Comparison of ENCODE assay signal across 14 cellular contexts in the genomic region with DNA sequence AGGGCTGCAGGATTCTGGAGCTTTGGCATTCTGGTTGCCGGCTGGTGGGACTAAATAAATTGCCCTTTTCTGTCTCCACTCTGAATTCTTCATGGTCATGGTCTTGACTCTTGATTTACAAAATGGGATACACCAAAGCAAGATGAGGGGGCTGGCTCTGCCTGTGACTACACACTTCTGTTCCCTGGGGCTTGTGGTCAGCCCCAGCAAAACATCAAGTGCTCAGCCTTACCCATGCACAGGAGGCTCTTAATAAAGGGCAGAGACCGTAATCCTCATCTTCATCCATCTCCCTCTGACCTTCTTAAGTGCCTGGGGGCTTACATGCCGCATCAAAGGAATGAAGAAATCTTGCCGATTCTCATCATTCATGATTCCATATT.
DNase-seq lines count a peak whose midpoint lies in the region; ATAC-seq and TF ChIP-seq lines count a peak whose summit lies in the region.
"Had no signal": no experiment of that assay in that cellular context is flagged by ENCODE, and none has a peak within 500 bp of the region (broad histone marks: within the 10 kb centered on the region; RNA-seq: fewer than 3 reads in every experiment).

No MANE protein-coding gene starts in this region.

- H3K9me3 ChIP-seq in RWPE2 (ENCODE audit: severe bottlenecking) (no peaks in the 10 kb centered on the region), smooth muscle cell (replicated peaks; ENCODE audit: low read depth) (no peaks in the 10 kb centered on the region)
- H3K9me3 ChIP-seq: HAP-1 had no signal

- H3K4me3 Mint-ChIP-seq in HFFc6 = no peak overlapping the region
- H3K4me3 Mint-ChIP-seq: CD4-positive, CD25-positive, alpha-beta regulatory T cell had no signal

- TF ChIP-seq CTCF in HFFc6 (IDR thresholded peaks at IDR 0.05) (no peak), RWPE2 (IDR thresholded peaks at IDR 0.05; ENCODE audit: poor library complexity, severe bottlenecking) (no peak), foreskin keratinocyte (conservative IDR thresholded peaks at IDR 0.05) (no peak), smooth muscle cell (IDR thresholded peaks at IDR 0.05; ENCODE audit: borderline replicate concordance, insufficient read depth, poor library complexity, severe bottlenecking) (no peak)

- H3K4me2 ChIP-seq in smooth muscle cell = peak overlapping the region; percentile 55
- H3K4me2 ChIP-seq: BLaER1 treated with 17β-estradiol and CSF1 and Interleukin-3, amounts not matched to agents 10 nM and 100 nM had no signal

- H3K36me3 Mint-ChIP-seq in HFFc6 (ENCODE audit: low read depth) = peaks cover 9% of the 10 kb centered on the region; the same call in 1 of the 2 replicates
- H3K36me3 Mint-ChIP-seq: CD4-positive, CD25-positive, alpha-beta regulatory T cell had no signal

- peaks cover 8% of the 10 kb centered on the region; the same call in 1 of the 2 replicates for H3K9me3 Mint-ChIP-seq in HFFc6

- H3K79me2 ChIP-seq in smooth muscle cell (ENCODE audit: low read depth) = no peaks in the 10 kb centered on the region

- DNase-seq in HFFc6 = no peak
- DNase-seq in RWPE2 (ENCODE audit: low spot score) = no peak
- no peak for DNase-seq in foreskin keratinocyte
- no peak for DNase-seq in smooth muscle cell (lab: John Stamatoyannopoulos, UW; ENCODE audit: unreplicated experiment)
- DNase-seq in activated CD4-positive, CD25-positive, alpha-beta regulatory T cell (lab: John Stamatoyannopoulos, UW) = no peak
- no peak for DNase-seq in NCI-H748 (lab: John Stamatoyannopoulos, UW; ENCODE audit: unreplicated experiment)
- DNase-seq in NCI-H82 treated with DMSO at 0.1 percent for 48 hours (lab: John Stamatoyannopoulos, UW; ENCODE audit: unreplicated experiment) = no peak
- DNase-seq: ACHN; CD4-positive, CD25-positive, alpha-beta regulatory T cell; DMS53; GF-D8 had no signal

- ATAC-seq in RWPE2 (ENCODE audit: low read depth) (no peak), foreskin keratinocyte (peak; percentile 2)
- ATAC-seq: HepG2 had no signal

- H3K27me3 ChIP-seq in RWPE2 (ENCODE audit: insufficient read depth, poor library complexity, severe bottlenecking) (no peaks in the 10 kb centered on the region), foreskin keratinocyte (no peaks in the 10 kb centered on the region), smooth muscle cell (ENCODE audit: low read depth) (no peaks in the 10 kb centered on the region)
- H3K27me3 ChIP-seq: BLaER1 treated with 17β-estradiol and CSF1 and Interleukin-3, amounts not matched to agents 10 nM and 100 nM had no signal

- H3F3A ChIP-seq in smooth muscle cell (ENCODE audit: low read depth) = peaks cover 2% of the 10 kb centered on the region

- peak overlapping the region; percentile 16 for H2AFZ ChIP-seq in smooth muscle cell (ENCODE audit: low read depth)

- H3K36me3 ChIP-seq in RWPE2 (ENCODE audit: low read depth) = no peaks in the 10 kb centered on the region
- no peaks in the 10 kb centered on the region for H3K36me3 ChIP-seq in smooth muscle cell (ENCODE audit: low read depth)
- H3K36me3 ChIP-seq: BLaER1 treated with 17β-estradiol and CSF1 and Interleukin-3, amounts not matched to agents 10 nM and 100 nM; HAP-1 had no signal

- H3K27ac Mint-ChIP-seq in HFFc6 = peak overlapping the region; percentile 46; the same call in 1 of the 2 replicates
- H3K27ac Mint-ChIP-seq: CD4-positive, CD25-positive, alpha-beta regulatory T cell had no signal

- no peaks in the 10 kb centered on the region for H4K20me1 ChIP-seq in smooth muscle cell (ENCODE audit: low read depth)
- H4K20me1 ChIP-seq: BLaER1 treated with 17β-estradiol and CSF1 and Interleukin-3, amounts not matched to agents 10 nM and 100 nM had no signal

- H3K27ac ChIP-seq in RWPE2 (ENCODE audit: poor library complexity, severe bottlenecking) = peak overlapping the region; percentile 61
- no peak overlapping the region for H3K27ac ChIP-seq in foreskin keratinocyte
- H3K27ac ChIP-seq in smooth muscle cell (ENCODE audit: low read depth) = peak overlapping the region; percentile 94
- H3K27ac ChIP-seq: BLaER1 treated with 17β-estradiol and CSF1 and Interleukin-3, amounts not matched to agents 10 nM and 100 nM had no signal

- WGBS in smooth muscle cell (ENCODE audit: low lambda C conversion rate) = 67% methylated on average over 4 of the region's 4 CpGs

- H3K4me3 ChIP-seq in RWPE2 (ENCODE audit: severe bottlenecking) (no peak overlapping the region), smooth muscle cell (no peak overlapping the region)
- H3K4me3 ChIP-seq: BLaER1 treated with 17β-estradiol and CSF1 and Interleukin-3, amounts not matched to agents 10 nM and 100 nM; HAP-1 had no signal

- H3K9ac ChIP-seq in smooth muscle cell (ENCODE audit: low read depth) = peak overlapping the region; percentile 69
- H3K9ac ChIP-seq: BLaER1 treated with 17β-estradiol and CSF1 and Interleukin-3, amounts not matched to agents 10 nM and 100 nM had no signal

- H3K4me1 ChIP-seq in RWPE2 (ENCODE audit: insufficient read depth, poor library complexity, severe bottlenecking) (peaks cover 13% of the 10 kb centered on the region), foreskin keratinocyte (peaks cover 3% of the 10 kb centered on the region), smooth muscle cell (ENCODE audit: low read depth) (no peaks in the 10 kb centered on the region)
- H3K4me1 ChIP-seq: HAP-1 had no signal

- H3K4me1 Mint-ChIP-seq in HFFc6 (ENCODE audit: low read depth) = peaks cover 42% of the 10 kb centered on the region

- H3K27me3 Mint-ChIP-seq in HFFc6 (ENCODE audit: insufficient read depth) = peaks cover 13% of the 10 kb centered on the region; the same call in 1 of the 2 replicates
